ENCODE assay signal across 1 cellular context in the genomic region with DNA sequence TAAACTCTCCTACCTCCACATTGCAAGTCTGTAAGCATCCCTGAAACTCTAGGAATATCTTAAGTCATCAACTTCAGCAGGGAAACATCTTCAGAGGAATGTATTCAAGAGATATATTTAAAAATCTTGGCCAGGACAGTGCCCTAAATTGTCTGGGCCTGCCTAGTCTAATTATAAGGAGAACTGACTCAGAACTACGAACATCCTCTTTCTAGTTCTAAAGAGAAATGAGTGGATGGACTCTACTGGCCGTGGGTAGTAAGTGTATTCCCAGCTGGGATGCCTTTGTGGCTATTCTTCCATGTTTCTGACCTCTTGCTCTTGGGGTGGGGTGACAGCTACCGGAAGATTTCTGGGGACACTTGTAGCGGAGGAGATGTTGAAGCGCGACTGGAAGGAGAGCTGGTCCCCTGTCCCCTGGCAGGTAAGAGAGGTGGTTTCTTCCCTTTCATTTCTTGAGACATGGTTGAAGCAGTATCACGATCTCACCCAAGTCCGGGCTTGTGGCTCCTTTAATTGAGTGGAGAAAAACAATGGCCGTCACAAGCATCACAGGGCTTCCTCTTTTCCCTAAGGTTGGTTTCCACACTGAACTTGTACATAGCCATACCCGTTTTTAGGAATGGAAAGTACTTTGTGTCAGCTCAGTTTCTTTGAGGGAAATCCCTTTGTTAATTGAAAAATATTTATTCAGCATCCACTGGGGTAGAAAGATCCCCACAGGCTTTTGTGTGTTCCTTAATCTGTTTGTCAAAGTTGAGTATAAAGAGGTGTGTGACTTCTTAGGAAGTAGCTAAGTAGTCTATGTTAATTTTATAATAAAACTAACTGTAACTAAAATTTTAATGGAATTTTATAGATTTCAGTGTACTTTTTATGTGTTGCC.
TF ChIP-seq lines count a peak whose summit lies in the region.

No MANE protein-coding gene starts in this region.

TF ChIP-seq in GM12878, 131 proteins besides CTCF, POLR2A, EP300 and RAD21 (continued from another document):
- TF ChIP-seq REST (IDR thresholded peaks at IDR 0.05; ENCODE audit: low read depth, low read length) = no peak
- TF ChIP-seq RUNX3 (IDR thresholded peaks at IDR 0.05; ENCODE audit: low read length) = 0 out of 2 replicates have a peak, but pooled peaks have one; percentile 9
- no peak for TF ChIP-seq CUX1 (IDR thresholded peaks at IDR 0.05; ENCODE audit: insufficient replicate concordance, low read depth, low read length)
- TF ChIP-seq MEF2A (IDR thresholded peaks at IDR 0.05; ENCODE audit: insufficient read depth, low read depth, low read length) = no peak
- TF ChIP-seq STAT1 (conservative IDR thresholded peaks at IDR 0.05) = no peak
- TF ChIP-seq WRNIP1 (IDR thresholded peaks at IDR 0.05; ENCODE audit: borderline replicate concordance, low read depth, low read length) = no peak
- TF ChIP-seq BRCA1 (IDR thresholded peaks at IDR 0.05; ENCODE audit: low read depth, low read length) = no peak
- TF ChIP-seq, protein P1, sequence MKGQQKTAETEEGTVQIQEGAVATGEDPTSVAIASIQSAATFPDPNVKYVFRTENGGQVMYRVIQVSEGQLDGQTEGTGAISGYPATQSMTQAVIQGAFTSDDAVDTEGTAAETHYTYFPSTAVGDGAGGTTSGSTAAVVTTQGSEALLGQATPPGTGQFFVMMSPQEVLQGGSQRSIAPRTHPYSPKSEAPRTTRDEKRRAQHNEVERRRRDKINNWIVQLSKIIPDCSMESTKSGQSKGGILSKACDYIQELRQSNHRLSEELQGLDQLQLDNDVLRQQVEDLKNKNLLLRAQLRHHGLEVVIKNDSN (IDR thresholded peaks at IDR 0.05; ENCODE audit: borderline replicate concordance, extremely low read length, insufficient read depth, low read depth, low read length) = no peak
- no peak for TF ChIP-seq IRF4 (IDR thresholded peaks at IDR 0.05; ENCODE audit: low read depth, low read length)
- no peak for TF ChIP-seq ASH2L (IDR thresholded peaks at IDR 0.05; ENCODE audit: borderline replicate concordance, low read depth)
- TF ChIP-seq FOXM1 (IDR thresholded peaks at IDR 0.05; ENCODE audit: low read depth, low read length) = no peak
- TF ChIP-seq SPI1 (IDR thresholded peaks at IDR 0.05; ENCODE audit: borderline replicate concordance, insufficient read depth, low read depth, low read length) = peak; percentile 54; the same call in 1 of the 2 replicates
TF ChIP-seq in GM12878: peak in this region for 3.
